ENCODE assay signal across 10 cellular contexts in genomic region chr12:48965447-48965846, GRCh38. TPM values are rescaled to one million over a fixed set of nuclear protein-coding genes. Genes with fewer than 3 reads are reported as not detected.
DNase-seq lines count a peak whose midpoint lies in the region; ATAC-seq, FAIRE-seq and TF ChIP-seq lines count a peak whose summit lies in the region.
"Had no signal": no experiment of that assay in that cellular context is flagged by ENCODE, and none has a peak within 500 bp of the region (broad histone marks: within the 10 kb centered on the region; RNA-seq: fewer than 3 reads in every experiment).

No MANE protein-coding gene starts in this region.

- CTCF ChIA-PET in HEK293 (lab: Yijun Ruan, JAX) (interaction anchor here (0.6 to 10.8 kb wide), 4 partner anchors 12 to 130 kb away, joined by 3 to 79 read pairs (median 32); partner anchors contain the start of gene WNT1), HepG2 (lab: Yijun Ruan, JAX; ENCODE audit: low intra/inter-chr PET ratio, low total read pairs) (interaction anchor here (1.2 kb wide), 1 partner anchor 22 kb away, joined by 3 read pairs; no protein-coding TSS in a partner anchor)

- H3K4me2 ChIP-seq in HepG2 (ENCODE audit: low read depth, low read length) = no peak overlapping the region

- no peak overlapping the region for H3K4me3 Mint-ChIP-seq in T-helper 17 cell
- H3K4me3 Mint-ChIP-seq: activated naive CD8-positive, alpha-beta T cell treated with anti-CD3 and anti-CD28 coated beads, Interleukin-2, amount 10 ng/mL, durations not matched to agents 7 days and 5 days had no signal

- TF ChIP-seq EP300 in HepG2 (IDR thresholded peaks at IDR 0.05; ENCODE audit: low read depth in 2 of 2, low read length in 2 of 2) (no peak), HepG2 (CRISPR knock-in tag; IDR thresholded peaks at IDR 0.05; ENCODE audit: borderline replicate concordance) (no peak)

- H3K4me1 Mint-ChIP-seq in T-helper 17 cell = peaks cover 4% of the 10 kb centered on the region
- H3K4me1 Mint-ChIP-seq: activated naive CD8-positive, alpha-beta T cell treated with anti-CD3 and anti-CD28 coated beads, Interleukin-2, amount 10 ng/mL, durations not matched to agents 7 days and 5 days had no signal

- H3K36me3 Mint-ChIP-seq in T-helper 17 cell (ENCODE audit: low read depth) = no peaks in the 10 kb centered on the region
- H3K36me3 Mint-ChIP-seq: activated naive CD8-positive, alpha-beta T cell treated with anti-CD3 and anti-CD28 coated beads, Interleukin-2, amount 10 ng/mL, durations not matched to agents 7 days and 5 days had no signal

- H3K4me1 ChIP-seq in HEK293 (ENCODE audit: control insufficient read depth, insufficient read depth, low read length) = peaks cover 9% of the 10 kb centered on the region
- H3K4me1 ChIP-seq in HepG2 (ENCODE audit: insufficient read depth, low read length) = peaks cover 21% of the 10 kb centered on the region

- TF ChIP-seq CTCF in AG10803 (conservative IDR thresholded peaks at IDR 0.05; ENCODE audit: low read length) (peak; percentile 54), HEK293 (tag by site-specific recombination; IDR thresholded peaks at IDR 0.05) (peak; percentile 53; the same call in 1 of the 2 replicates), astrocyte of the spinal cord (IDR thresholded peaks at IDR 0.05; ENCODE audit: low read depth, low read length) (peak; percentile 54), HepG2 (CRISPR knock-in tag; IDR thresholded peaks at IDR 0.05) (peak; percentile 45), omental fat pad (IDR thresholded peaks at IDR 0.05) (no peak)

- no peak for FAIRE-seq in HepG2 (lab: Jason Lieb, UNC)

- H3K4me3 ChIP-seq in AG10803 (ENCODE audit: low read length) = no peak overlapping the region
- H3K4me3 ChIP-seq in HEK293 (ENCODE audit: low read depth, low read length) = no peak overlapping the region
- no peak overlapping the region for H3K4me3 ChIP-seq in astrocyte of the spinal cord (ENCODE audit: low read depth, low read length)
- no peak overlapping the region for H3K4me3 ChIP-seq in HepG2 (replicated peaks in 1 of 3; ENCODE audit: insufficient read depth in 1 of 3, low read depth in 2 of 3, low read length in 3 of 3)

- TF ChIP-seq POLR2A in HepG2 (IDR thresholded peaks at IDR 0.05; ENCODE audit: insufficient read depth in 1 of 2, low read depth in 2 of 2, low read length in 2 of 2) = no peak

- H2AFZ ChIP-seq in HepG2 (ENCODE audit: low read length) = no peak overlapping the region

- intact Hi-C loops in HepG2 (cut with micrococcal nuclease; ENCODE audit: unreplicated experiment) = no loop called here

- peaks cover 6% of the 10 kb centered on the region for H3K27me3 Mint-ChIP-seq in T-helper 17 cell

- H3K36me3 ChIP-seq in HEK293 (ENCODE audit: control insufficient read depth in 2 of 2, insufficient read depth in 1 of 2, low read length in 2 of 2) = no peaks in the 10 kb centered on the region
- no peaks in the 10 kb centered on the region for H3K36me3 ChIP-seq in HepG2 (replicated peaks in 1 of 2; ENCODE audit: control insufficient read depth in 1 of 2, insufficient read depth in 2 of 2, low read length in 2 of 2)

- TF ChIP-seq RAD21 in HepG2 (CRISPR knock-in tag; IDR thresholded peaks at IDR 0.05) = no peak

- H3K9me3 ChIP-seq in HEK293 (ENCODE audit: control insufficient read depth, insufficient read depth, low read depth, low read length) = no peaks in the 10 kb centered on the region
- no peaks in the 10 kb centered on the region for H3K9me3 ChIP-seq in HepG2 (ENCODE audit: low read length)
- no peaks in the 10 kb centered on the region for H3K9me3 ChIP-seq in T-helper 17 cell (ENCODE audit: control insufficient read depth, low read length, poor library complexity, severe bottlenecking)

- ATAC-seq in HepG2 = peak; percentile 49
- no peak for ATAC-seq in T-helper 17 cell
- no peak for ATAC-seq in omental fat pad (ENCODE audit: low FRiP score)
- no peak for ATAC-seq in GM21367 (IDR thresholded peaks at IDR 0.05; ENCODE audit: unreplicated experiment)

- POLR2A ChIA-PET in HEK293 (lab: Yijun Ruan, JAX) (interaction anchor here (0.6 kb wide), 1 partner anchor 205 kb away, joined by 5 read pairs; no protein-coding TSS in a partner anchor), HepG2 (lab: Yijun Ruan, JAX) (no interaction called here)

- no peaks in the 10 kb centered on the region for H4K20me1 ChIP-seq in HepG2 (ENCODE audit: insufficient read depth, low read length)

- in situ Hi-C loops in astrocyte of the spinal cord (cut with HindIII; ENCODE audit: low sequenced_read_pairs) (no loop called here), HepG2 (cut with HindIII; ENCODE audit: extremely low pct_ligation_motif_present, low pct_unique_long_range_greater_than_20kb) (no loop called here)

- H3K79me2 ChIP-seq in HepG2 (ENCODE audit: insufficient read depth, low read length) = no peaks in the 10 kb centered on the region

- H3K27ac ChIP-seq in HEK293 (ENCODE audit: extremely low read depth, low read depth, low read length) (no peak overlapping the region), HepG2 (ENCODE audit: extremely low read length, insufficient read depth, low read length) (no peak overlapping the region)

- peaks cover 3 to 55% of the 10 kb centered on the region in 2 experiments for H3K27me3 ChIP-seq in HepG2 (ENCODE audit: control insufficient read depth in 1 of 2, insufficient read depth in 2 of 2, low read length in 2 of 2)

- H3K9ac ChIP-seq in HepG2 (ENCODE audit: insufficient read depth, low read depth, low read length) = no peak overlapping the region

- DNase-seq in AG10803 (ENCODE audit: low read depth) = peak; percentile 33
- DNase-seq in astrocyte of the spinal cord (ENCODE audit: low read depth, low spot score) = no peak
- no peak for DNase-seq in HepG2 (ENCODE audit: low spot score)
- DNase-seq in GM19238 (ENCODE audit: insufficient read length, low spot score) = no peak
- DNase-seq in T-helper 17 cell = no peak
- no peak for DNase-seq in omental fat pad (ENCODE audit: low spot score)
- DNase-seq: activated naive CD8-positive, alpha-beta T cell treated with anti-CD3 and anti-CD28 coated beads, Interleukin-2, amount 10 ng/mL, durations not matched to agents 7 days and 5 days; trophoblast cell had no signal

- no peak overlapping the region for H3K27ac Mint-ChIP-seq in T-helper 17 cell
- H3K27ac Mint-ChIP-seq: activated naive CD8-positive, alpha-beta T cell treated with anti-CD3 and anti-CD28 coated beads, Interleukin-2, amount 10 ng/mL, durations not matched to agents 7 days and 5 days had no signal

- no TSS peak for BruUV-seq in HepG2 (replicated peaks; lab: Mats Ljungman, UMichigan)

RNA-seq across cellular contexts. Expression of gene WNT10B, which starts 6.1 kb away (rescaled TPM):
- total RNA-seq in HepG2 (2016; rRNA removed; fragmentation: Illumina TruSeq; extraction: Trizol) = 0.09 TPM in 1 of 2 replicates, not detected in the other
- total RNA-seq in HepG2 (2016; cell fraction: cytosol; rRNA removed; fragmentation: Illumina TruSeq; extraction: Trizol; ENCODE audit: low read depth) = not detected in 2 replicates
- total RNA-seq in HepG2 (2016; cell fraction: insoluble cytoplasmic fraction; rRNA removed; fragmentation: Illumina TruSeq; extraction: Trizol) = not detected in 2 replicates
- total RNA-seq in HepG2 (2016; cell fraction: membrane; rRNA removed; fragmentation: Illumina TruSeq; extraction: Trizol) = 0.14 TPM in 1 of 2 replicates, not detected in the other
- not detected in 2 replicates for total RNA-seq in HepG2 (2016; cell fraction: nucleus; rRNA removed; fragmentation: Illumina TruSeq; extraction: Trizol)
- 0.05 and 0.12 TPM in 2 replicates for polyA plus RNA-seq in HepG2 (2011; rRNA removed)
- polyA plus RNA-seq in HepG2 (2011; cell fraction: cytosol; rRNA removed) = 0.04 and 0.08 TPM in 2 replicates
- 0.48 and 0.64 TPM in 2 replicates for polyA plus RNA-seq in HepG2 (2011; cell fraction: nucleus; rRNA removed)
- polyA plus RNA-seq in HepG2 (2012) = not detected in 2 replicates
- not detected in 2 replicates for polyA plus RNA-seq in HepG2 (2016; cell fraction: cytosol; fragmentation: Illumina TruSeq; extraction: Trizol; ENCODE audit: low read depth)
- polyA plus RNA-seq in HepG2 (2016; cell fraction: insoluble cytoplasmic fraction; fragmentation: Illumina TruSeq; extraction: Trizol; ENCODE audit: low read depth) = not detected in 2 replicates
- not detected in 2 replicates for polyA plus RNA-seq in HepG2 (2016; cell fraction: membrane; fragmentation: Illumina TruSeq; extraction: Trizol; ENCODE audit: low read depth)
- polyA plus RNA-seq in HepG2 (2016; cell fraction: nucleus; fragmentation: Illumina TruSeq; extraction: Trizol; ENCODE audit: insufficient read depth, low read depth) = 0.21 and 0.33 TPM in 2 replicates
- 0.18 and 1.6 TPM in 2 replicates for polyA minus RNA-seq in HepG2 (2011; rRNA and poly(A)+ RNA removed; ENCODE audit: low replicate concordance)
- 1.8 TPM in 1 of 2 replicates, not detected in the other for polyA minus RNA-seq in HepG2 (2011; cell fraction: cytosol; rRNA and poly(A)+ RNA removed)
- not detected in 2 replicates for polyA minus RNA-seq in HepG2 (2011; cell fraction: nucleus; rRNA and poly(A)+ RNA removed)
- 10 to 100 TPM; 13.8 to 17.6 TPM for total RNA-seq in T-helper 17 cell
- total RNA-seq in omental fat pad = 1 to 10 TPM in 1 of 4 donors, under 1 TPM in 3; 0.36 to 2.5 (median 0.56) TPM

RNA-seq across cellular contexts. Expression of gene ARF3, which starts 8.2 kb away (rescaled TPM):
- 48.4 and 53.8 TPM in 2 replicates for total RNA-seq in HepG2 (2016; rRNA removed; fragmentation: Illumina TruSeq; extraction: Trizol)
- total RNA-seq in HepG2 (2016; cell fraction: cytosol; rRNA removed; fragmentation: Illumina TruSeq; extraction: Trizol; ENCODE audit: low read depth) = 12.0 and 15.8 TPM in 2 replicates
- total RNA-seq in HepG2 (2016; cell fraction: insoluble cytoplasmic fraction; rRNA removed; fragmentation: Illumina TruSeq; extraction: Trizol) = 43.0 and 57.4 TPM in 2 replicates
- 15.7 and 16.6 TPM in 2 replicates for total RNA-seq in HepG2 (2016; cell fraction: membrane; rRNA removed; fragmentation: Illumina TruSeq; extraction: Trizol)
- 20.9 and 24.1 TPM in 2 replicates for total RNA-seq in HepG2 (2016; cell fraction: nucleus; rRNA removed; fragmentation: Illumina TruSeq; extraction: Trizol)
- 57.9 and 60.0 TPM in 2 replicates for polyA plus RNA-seq in HepG2 (2011; rRNA removed)
- 60.3 and 60.4 TPM in 2 replicates for polyA plus RNA-seq in HepG2 (2011; cell fraction: cytosol; rRNA removed)
- 32.8 and 38.8 TPM in 2 replicates for polyA plus RNA-seq in HepG2 (2011; cell fraction: nucleus; rRNA removed)
- 39.0 and 41.4 TPM in 2 replicates for polyA plus RNA-seq in HepG2 (2012)
- 11.9 and 13.5 TPM in 2 replicates for polyA plus RNA-seq in HepG2 (2016; cell fraction: cytosol; fragmentation: Illumina TruSeq; extraction: Trizol; ENCODE audit: low read depth)
- 76.4 and 85.2 TPM in 2 replicates for polyA plus RNA-seq in HepG2 (2016; cell fraction: insoluble cytoplasmic fraction; fragmentation: Illumina TruSeq; extraction: Trizol; ENCODE audit: low read depth)
- 13.7 and 16.3 TPM in 2 replicates for polyA plus RNA-seq in HepG2 (2016; cell fraction: membrane; fragmentation: Illumina TruSeq; extraction: Trizol; ENCODE audit: low read depth)
- 47.8 and 51.2 TPM in 2 replicates for polyA plus RNA-seq in HepG2 (2016; cell fraction: nucleus; fragmentation: Illumina TruSeq; extraction: Trizol; ENCODE audit: insufficient read depth, low read depth)
- 62.5 and 183 TPM in 2 replicates for polyA minus RNA-seq in HepG2 (2011; rRNA and poly(A)+ RNA removed; ENCODE audit: low replicate concordance)
- polyA minus RNA-seq in HepG2 (2011; cell fraction: cytosol; rRNA and poly(A)+ RNA removed) = 19.9 and 22.8 TPM in 2 replicates
- polyA minus RNA-seq in HepG2 (2011; cell fraction: nucleus; rRNA and poly(A)+ RNA removed) = 27.7 and 29.2 TPM in 2 replicates
- total RNA-seq in T-helper 17 cell = 100 to 1,000 TPM in 1 of 2 donors, 10 to 100 TPM in 1; 80.1 to 111 TPM
- 10 to 100 TPM; 57.1 to 91.5 (median 68.3) TPM for total RNA-seq in omental fat pad

RNA-seq across cellular contexts. Expression of gene WNT1, which starts 12.7 kb away (rescaled TPM):
- total RNA-seq in HepG2 (2016; rRNA removed; fragmentation: Illumina TruSeq; extraction: Trizol) (not detected in 2 replicates), T-helper 17 cell (1 to 10 TPM; 2.2 to 2.3 TPM), omental fat pad (under 1 TPM in 1 of 4 donors, not detected in 3; 0.60 TPM)
- not detected in 2 replicates for total RNA-seq in HepG2 (2016; cell fraction: cytosol; rRNA removed; fragmentation: Illumina TruSeq; extraction: Trizol; ENCODE audit: low read depth)
- not detected in 2 replicates for total RNA-seq in HepG2 (2016; cell fraction: insoluble cytoplasmic fraction; rRNA removed; fragmentation: Illumina TruSeq; extraction: Trizol)
- total RNA-seq in HepG2 (2016; cell fraction: membrane; rRNA removed; fragmentation: Illumina TruSeq; extraction: Trizol) = not detected in 2 replicates
- not detected in 2 replicates for total RNA-seq in HepG2 (2016; cell fraction: nucleus; rRNA removed; fragmentation: Illumina TruSeq; extraction: Trizol)
- not detected in 2 replicates for polyA plus RNA-seq in HepG2 (2011; rRNA removed)
- not detected in 2 replicates for polyA plus RNA-seq in HepG2 (2011; cell fraction: cytosol; rRNA removed)
- polyA plus RNA-seq in HepG2 (2011; cell fraction: nucleus; rRNA removed) = not detected in 2 replicates
- not detected in 2 replicates for polyA plus RNA-seq in HepG2 (2012)
- polyA plus RNA-seq in HepG2 (2016; cell fraction: cytosol; fragmentation: Illumina TruSeq; extraction: Trizol; ENCODE audit: low read depth) = not detected in 2 replicates
- not detected in 2 replicates for polyA plus RNA-seq in HepG2 (2016; cell fraction: insoluble cytoplasmic fraction; fragmentation: Illumina TruSeq; extraction: Trizol; ENCODE audit: low read depth)
- not detected in 2 replicates for polyA plus RNA-seq in HepG2 (2016; cell fraction: membrane; fragmentation: Illumina TruSeq; extraction: Trizol; ENCODE audit: low read depth)
- polyA plus RNA-seq in HepG2 (2016; cell fraction: nucleus; fragmentation: Illumina TruSeq; extraction: Trizol; ENCODE audit: insufficient read depth, low read depth) = not detected in 2 replicates
- polyA minus RNA-seq in HepG2 (2011; rRNA and poly(A)+ RNA removed; ENCODE audit: low replicate concordance) = not detected in 2 replicates
- not detected in 2 replicates for polyA minus RNA-seq in HepG2 (2011; cell fraction: cytosol; rRNA and poly(A)+ RNA removed)
- not detected in 2 replicates for polyA minus RNA-seq in HepG2 (2011; cell fraction: nucleus; rRNA and poly(A)+ RNA removed)

RNA-seq across cellular contexts. Expression of gene DDN, which starts 33.7 kb away (rescaled TPM):
- total RNA-seq in HepG2 (2016; rRNA removed; fragmentation: Illumina TruSeq; extraction: Trizol) = 0.51 and 0.53 TPM in 2 replicates
- 0.20 TPM in 1 of 2 replicates, not detected in the other for total RNA-seq in HepG2 (2016; cell fraction: cytosol; rRNA removed; fragmentation: Illumina TruSeq; extraction: Trizol; ENCODE audit: low read depth)
- 0.43 and 0.54 TPM in 2 replicates for total RNA-seq in HepG2 (2016; cell fraction: insoluble cytoplasmic fraction; rRNA removed; fragmentation: Illumina TruSeq; extraction: Trizol)
- total RNA-seq in HepG2 (2016; cell fraction: membrane; rRNA removed; fragmentation: Illumina TruSeq; extraction: Trizol) = 0.46 and 0.52 TPM in 2 replicates
- total RNA-seq in HepG2 (2016; cell fraction: nucleus; rRNA removed; fragmentation: Illumina TruSeq; extraction: Trizol) = 0.34 and 0.62 TPM in 2 replicates
- 0.24 and 0.33 TPM in 2 replicates for polyA plus RNA-seq in HepG2 (2011; rRNA removed)
- polyA plus RNA-seq in HepG2 (2011; cell fraction: cytosol; rRNA removed) = 0.21 and 0.34 TPM in 2 replicates
- polyA plus RNA-seq in HepG2 (2011; cell fraction: nucleus; rRNA removed) = 0.47 and 0.83 TPM in 2 replicates
- 0.48 and 0.69 TPM in 2 replicates for polyA plus RNA-seq in HepG2 (2012)
- 0.20 and 0.28 TPM in 2 replicates for polyA plus RNA-seq in HepG2 (2016; cell fraction: cytosol; fragmentation: Illumina TruSeq; extraction: Trizol; ENCODE audit: low read depth)
- polyA plus RNA-seq in HepG2 (2016; cell fraction: insoluble cytoplasmic fraction; fragmentation: Illumina TruSeq; extraction: Trizol; ENCODE audit: low read depth) = 0.58 and 0.73 TPM in 2 replicates
- polyA plus RNA-seq in HepG2 (2016; cell fraction: membrane; fragmentation: Illumina TruSeq; extraction: Trizol; ENCODE audit: low read depth) = 0.48 and 0.58 TPM in 2 replicates
- polyA plus RNA-seq in HepG2 (2016; cell fraction: nucleus; fragmentation: Illumina TruSeq; extraction: Trizol; ENCODE audit: insufficient read depth, low read depth) = 1.2 and 1.3 TPM in 2 replicates
- polyA minus RNA-seq in HepG2 (2011; rRNA and poly(A)+ RNA removed; ENCODE audit: low replicate concordance) = 0.46 and 5.3 TPM in 2 replicates
- polyA minus RNA-seq in HepG2 (2011; cell fraction: cytosol; rRNA and poly(A)+ RNA removed) = 0.44 and 0.49 TPM in 2 replicates
- 0.25 and 0.39 TPM in 2 replicates for polyA minus RNA-seq in HepG2 (2011; cell fraction: nucleus; rRNA and poly(A)+ RNA removed)
- total RNA-seq in T-helper 17 cell = under 1 TPM; 0.62 to 0.70 TPM
- total RNA-seq in omental fat pad = under 1 TPM in 2 of 4 donors, not detected in 2; 0.12 to 0.65 TPM

RNA-seq across cellular contexts. Expression of gene FKBP11, which starts 40.2 kb away (rescaled TPM):
- 6.0 and 15.5 TPM in 2 replicates for total RNA-seq in HepG2 (2016; rRNA removed; fragmentation: Illumina TruSeq; extraction: Trizol)
- total RNA-seq in HepG2 (2016; cell fraction: cytosol; rRNA removed; fragmentation: Illumina TruSeq; extraction: Trizol; ENCODE audit: low read depth) = 4.2 and 6.5 TPM in 2 replicates
- 5.5 and 12.8 TPM in 2 replicates for total RNA-seq in HepG2 (2016; cell fraction: insoluble cytoplasmic fraction; rRNA removed; fragmentation: Illumina TruSeq; extraction: Trizol)
- 3.1 and 4.5 TPM in 2 replicates for total RNA-seq in HepG2 (2016; cell fraction: membrane; rRNA removed; fragmentation: Illumina TruSeq; extraction: Trizol)
- 15.3 and 19.2 TPM in 2 replicates for total RNA-seq in HepG2 (2016; cell fraction: nucleus; rRNA removed; fragmentation: Illumina TruSeq; extraction: Trizol)
- 19.4 and 24.2 TPM in 2 replicates for polyA plus RNA-seq in HepG2 (2011; rRNA removed)
- polyA plus RNA-seq in HepG2 (2011; cell fraction: cytosol; rRNA removed) = 14.4 and 16.8 TPM in 2 replicates
- polyA plus RNA-seq in HepG2 (2011; cell fraction: nucleus; rRNA removed) = 32.6 and 35.0 TPM in 2 replicates
- polyA plus RNA-seq in HepG2 (2012) = 12.9 and 14.4 TPM in 2 replicates
- 4.6 and 5.1 TPM in 2 replicates for polyA plus RNA-seq in HepG2 (2016; cell fraction: cytosol; fragmentation: Illumina TruSeq; extraction: Trizol; ENCODE audit: low read depth)
- polyA plus RNA-seq in HepG2 (2016; cell fraction: insoluble cytoplasmic fraction; fragmentation: Illumina TruSeq; extraction: Trizol; ENCODE audit: low read depth) = 10.0 and 12.0 TPM in 2 replicates
- polyA plus RNA-seq in HepG2 (2016; cell fraction: membrane; fragmentation: Illumina TruSeq; extraction: Trizol; ENCODE audit: low read depth) = 4.5 and 4.9 TPM in 2 replicates
- polyA plus RNA-seq in HepG2 (2016; cell fraction: nucleus; fragmentation: Illumina TruSeq; extraction: Trizol; ENCODE audit: insufficient read depth, low read depth) = 55.0 and 59.9 TPM in 2 replicates
- polyA minus RNA-seq in HepG2 (2011; rRNA and poly(A)+ RNA removed; ENCODE audit: low replicate concordance) = 11.0 and 47.3 TPM in 2 replicates
- polyA minus RNA-seq in HepG2 (2011; cell fraction: cytosol; rRNA and poly(A)+ RNA removed) = 5.6 and 6.8 TPM in 2 replicates
- polyA minus RNA-seq in HepG2 (2011; cell fraction: nucleus; rRNA and poly(A)+ RNA removed) = 10.8 and 15.2 TPM in 2 replicates
- 100 to 1,000 TPM; 132 to 145 TPM for total RNA-seq in T-helper 17 cell
- total RNA-seq in omental fat pad = 10 to 100 TPM; 14.7 to 32.1 (median 22.5) TPM

Comparison
In these comparisons a context has a peak if more than half of its experiments do, and no peak if none do; other contexts are left out.
1. CTCF ChIP-seq: peak in AG10803 (single experiment), HEK293 (single experiment), astrocyte of the spinal cord (single experiment) and HepG2 (single experiment); none in omental fat pad (0 of 3).
2. RNA of gene WNT10B, which starts 6.1 kb away (total RNA-seq): 13.8 to 17.6 TPM in T-helper 17 cell; 0.36 to 2.5 TPM in omental fat pad and 0.09 to 0.14 TPM in HepG2; every median in the first group is over 4 times any median in the second.